In the genomic region with DNA sequence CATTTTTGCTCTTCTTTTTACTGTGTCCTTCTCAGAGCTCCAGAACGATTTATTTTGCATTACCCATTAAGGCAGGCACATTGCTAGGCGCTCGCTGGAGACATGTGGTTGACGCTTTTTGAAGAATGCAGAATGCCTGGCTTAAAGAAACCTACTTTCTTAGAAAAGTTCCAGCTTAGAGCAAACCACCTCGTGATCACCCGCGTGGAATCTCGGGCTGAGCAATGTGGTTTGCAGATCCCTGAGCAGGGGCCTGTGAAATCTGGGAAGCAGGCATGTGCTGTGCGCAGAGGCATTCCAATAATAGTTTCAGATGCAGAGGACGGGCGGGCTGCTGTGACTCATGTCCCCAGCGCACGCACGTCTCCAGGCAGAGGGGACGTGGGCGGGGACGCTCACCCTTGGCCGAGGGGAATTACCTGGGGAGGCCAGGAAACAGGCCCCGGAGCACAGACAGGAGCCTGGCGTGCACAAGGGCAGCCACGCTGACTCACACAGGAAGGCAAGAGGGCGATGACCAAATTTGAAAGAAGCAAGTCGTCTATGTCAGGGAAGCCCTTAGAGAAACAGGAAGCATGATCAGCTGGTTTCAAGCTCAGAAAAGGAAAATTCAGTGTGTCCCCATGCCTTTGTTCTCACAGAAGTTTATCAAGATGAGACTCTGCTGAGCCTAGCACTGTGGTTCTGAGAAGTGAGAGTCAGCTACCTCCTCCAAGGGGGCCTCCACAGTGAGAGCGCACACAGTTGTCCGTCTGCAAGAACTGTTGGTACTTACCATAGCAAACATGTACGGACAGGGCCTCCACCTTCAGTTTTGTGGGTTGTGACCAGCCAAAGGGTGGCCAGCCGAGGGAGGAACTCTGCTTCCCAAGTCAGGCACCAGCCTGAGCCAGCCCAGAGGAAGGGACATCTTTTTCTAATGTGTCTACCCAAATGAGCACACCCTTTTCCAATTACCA, we compare ENCODE assay signal across 8 cellular contexts.
DNase-seq lines count a peak whose midpoint lies in the region; ATAC-seq and TF ChIP-seq lines count a peak whose summit lies in the region.

No MANE protein-coding gene starts in this region.

- peak overlapping the region; percentile 95 for H3K27ac ChIP-seq in RWPE1
- peak overlapping the region in 2 of 3 donors; percentile 37 to 59 for H3K27ac ChIP-seq in thyroid gland

- intact Hi-C loops in thyroid gland (cut with DNase I) = no loop called here

- H3K36me3 ChIP-seq in thyroid gland = no peaks in the 10 kb centered on the region

- DNase-seq in RWPE1 (ENCODE audit: low spot score) (peak; percentile 99), germinal center (ENCODE audit: low spot score) (peak; percentile 81), pons (ENCODE audit: low spot score) (peak; percentile 90), thyroid gland (peak; percentile 33 to 42), NCI-H748 (lab: John Stamatoyannopoulos, UW; ENCODE audit: unreplicated experiment) (no peak)
- peak; percentile 89 for DNase-seq in activated gamma-delta T cell treated with anti-CD3 and anti-CD28 coated beads, Interleukin-2, amount 50 U/mL, for 16 hours (ENCODE audit: low read depth)

- H3K9me3 ChIP-seq in thyroid gland = no peaks in the 10 kb centered on the region

- peaks cover 0 to 18% of the 10 kb centered on the region in 2 donors for H3K4me1 ChIP-seq in thyroid gland

- POLR2A ChIA-PET in RWPE1 (lab: Yijun Ruan, JAX; ENCODE audit: low non-redundant PET) = no interaction called here

- TF ChIP-seq CTCF in RWPE1 (conservative IDR thresholded peaks at IDR 0.05; ENCODE audit: low read depth) (no peak), thyroid gland (IDR thresholded peaks at IDR 0.05) (no peak)

- no peak overlapping the region for H3K4me3 ChIP-seq in thyroid gland (replicated peaks in 1 of 3)

- CTCF ChIA-PET in RWPE1 (lab: Yijun Ruan, JAX) = interaction anchor here (0.5 to 1.7 kb wide), 3 partner anchors 148 to 224 kb away, joined by 3 to 6 read pairs (median 3); no protein-coding TSS in a partner anchor

- ATAC-seq in GM18867 (IDR thresholded peaks at IDR 0.05; ENCODE audit: unreplicated experiment) (peak; percentile 95), HG03060 (IDR thresholded peaks at IDR 0.05; ENCODE audit: low read depth, unreplicated experiment) (peak; percentile 95)

- no peaks in the 10 kb centered on the region for H3K27me3 ChIP-seq in thyroid gland

- no peak for TF ChIP-seq POLR2A in thyroid gland (IDR thresholded peaks at IDR 0.05)

- WGBS in thyroid gland, 2 donors = 59 to 72% methylated on average over 27 of the region's 27 CpGs
